Comparison of ENCODE assay signal across 8 cellular contexts in the genomic region with DNA sequence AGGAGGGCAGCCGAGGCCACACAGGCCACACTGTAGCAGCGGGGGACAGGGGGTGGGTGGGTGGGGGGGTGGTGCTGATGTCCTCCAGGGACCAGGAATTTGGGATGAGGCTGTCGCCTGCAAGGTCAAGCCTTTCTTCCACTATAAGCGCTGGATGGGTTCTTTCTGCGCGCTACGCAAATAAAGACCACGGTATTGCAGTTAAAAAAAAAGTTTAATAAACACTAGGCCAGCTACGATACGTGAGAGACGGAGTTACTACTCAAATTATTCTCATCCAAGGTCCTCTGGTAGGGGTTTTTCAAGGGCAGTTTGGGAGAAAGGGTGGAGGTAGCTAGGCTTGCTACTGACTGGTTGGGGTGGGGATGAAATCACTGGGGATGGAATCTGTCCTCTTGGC. TPM values are rescaled to one million over a fixed set of nuclear protein-coding genes. Genes with fewer than 3 reads are reported as not detected.
A peak's percentile ranks its signal among the peaks of the same experiment; 100 is the strongest.
DNase-seq lines count a peak whose midpoint lies in the region; ATAC-seq and TF ChIP-seq lines count a peak whose summit lies in the region.

No MANE protein-coding gene starts in this region.

- H3K4me1 ChIP-seq in NT2/D1 (ENCODE audit: insufficient read depth, insufficient read length), result peaks cover 3% of the 10 kb centered on the region
- peaks cover 19 to 44% (median 33%) of the 10 kb centered on the region in 4 donors for H3K4me1 ChIP-seq in esophagus muscularis mucosa
- peaks cover 14% of the 10 kb centered on the region for H3K4me1 ChIP-seq in psoas muscle

- TF ChIP-seq EP300 in esophagus muscularis mucosa (IDR thresholded peaks at IDR 0.05), result no peak

- no peaks in the 10 kb centered on the region for H3K9me3 ChIP-seq in NT2/D1 (ENCODE audit: insufficient read depth, low read length)
- no peaks in the 10 kb centered on the region for H3K9me3 ChIP-seq in esophagus muscularis mucosa
- no peaks in the 10 kb centered on the region for H3K9me3 ChIP-seq in psoas muscle

- H3K4me3 ChIP-seq in NT2/D1 (ENCODE audit: insufficient read length, low read depth), result peak overlapping the region; percentile 91
- peak overlapping the region; percentile 84 to 96 (median 92) for H3K4me3 ChIP-seq in esophagus muscularis mucosa
- peak overlapping the region; percentile 100 for H3K4me3 ChIP-seq in psoas muscle

- no peak for TF ChIP-seq POLR2A in esophagus muscularis mucosa (IDR thresholded peaks at IDR 0.05; ENCODE audit: low read depth)

- intact Hi-C loops in esophagus muscularis mucosa (cut with DNase I), result loop anchor here (2.0 kb wide), 1 partner anchor 38 kb away; the partner anchor contains the start of gene ZNF563
- intact Hi-C loops in psoas muscle (cut with DNase I), result loop anchor here (2.0 to 10.0 kb wide), 3 partner anchors 36 to 330 kb away; partner anchors contain the start of genes ZNF563 (in 1 of the 2) and ZNF763 (in 1 of the 2)

- peak overlapping the region; percentile 73 for H3K9ac ChIP-seq in NT2/D1 (ENCODE audit: insufficient read length, low read depth)

- no peak for DNase-seq in NT2/D1 (ENCODE audit: low read depth, low spot score)
- DNase-seq in esophagus muscularis mucosa (ENCODE audit: extremely low spot score), result no peak
- no peak for DNase-seq in psoas muscle
- DNase-seq in stimulated activated CD4-positive, alpha-beta T cell treated with anti-CD3 and anti-CD28 coated beads, Interleukin-2, amount 100 ng/mL, for 48 hours, result no peak
- no peak for DNase-seq in effector CD4-positive, alpha-beta T cell
- DNase-seq in DMS79 (lab: John Stamatoyannopoulos, UW), result no peak
- no peak for DNase-seq in NCI-H226

- H3K27ac ChIP-seq in esophagus muscularis mucosa (replicated peaks in 1 of 4) (peak overlapping the region; percentile 90 to 98 (median 94)), psoas muscle (peak overlapping the region; percentile 98)

- WGBS in esophagus muscularis mucosa, result 67% methylated on average over 10 of the region's 11 CpGs
- 41 to 55% (median 44%) methylated on average over 11 of the region's 11 CpGs for WGBS in psoas muscle, 3 donors

- ATAC-seq in GM18498 (IDR thresholded peaks at IDR 0.05; ENCODE audit: unreplicated experiment), result peak; percentile 7
- ATAC-seq in psoas muscle, result peak in 1 of 4 donors; percentile 39

- H3K36me3 ChIP-seq in NT2/D1 (ENCODE audit: insufficient read depth, insufficient read length, low read length) (peaks cover 17% of the 10 kb centered on the region), esophagus muscularis mucosa (no peaks in the 10 kb centered on the region), psoas muscle (ENCODE audit: insufficient read depth in 1 of 2, low read depth in 1 of 2) (no peaks in the 10 kb centered on the region)

- TF ChIP-seq CTCF in esophagus muscularis mucosa (IDR thresholded peaks at IDR 0.05) (no peak), psoas muscle (IDR thresholded peaks at IDR 0.05) (no peak)

- H3K27me3 ChIP-seq in NT2/D1 (ENCODE audit: insufficient read depth, insufficient read length), result no peaks in the 10 kb centered on the region
- H3K27me3 ChIP-seq in esophagus muscularis mucosa, result no peaks in the 10 kb centered on the region
- no peaks in the 10 kb centered on the region for H3K27me3 ChIP-seq in psoas muscle (ENCODE audit: insufficient read depth in 3 of 3, low read length in 2 of 3)

RNA-seq across cellular contexts. Expression of gene ZNF44, which starts 0.5 kb away (rescaled TPM):
- 1 to 10 TPM; 8.8 to 9.7 (median 9.4) TPM for total RNA-seq in esophagus muscularis mucosa
- 1 to 10 TPM; 2.9 to 8.3 (median 6.0) TPM for total RNA-seq in psoas muscle
- 1 to 10 TPM; 2.6 to 8.5 (median 5.5) TPM for polyA plus RNA-seq in psoas muscle

RNA-seq across cellular contexts. Expression of gene ZNF563, which starts 38.2 kb away (rescaled TPM):
- total RNA-seq in esophagus muscularis mucosa (1 to 10 TPM; 2.3 to 3.4 (median 2.9) TPM), psoas muscle (1 to 10 TPM in 3 of 4 donors, under 1 TPM in 1; 0.84 to 2.5 (median 1.7) TPM)
- polyA plus RNA-seq in psoas muscle, result 1 to 10 TPM in 2 of 3 donors, under 1 TPM in 1; 0.90 to 7.6 (median 1.2) TPM
